In genomic region chr7:139854803-139855497, GRCh38 we compare ENCODE assay signal across 1 cellular context.
TF ChIP-seq lines count a peak whose summit lies in the region.

No MANE protein-coding gene starts in this region.

TF ChIP-seq in K562, 482 proteins besides CTCF, POLR2A, EP300 and RAD21 (continued from another document):
- no peak for TF ChIP-seq ZNF318 (IDR thresholded peaks at IDR 0.05; ENCODE audit: borderline replicate concordance in 1 of 2, low read depth in 1 of 2)
- no peak for TF ChIP-seq ZNF146 (CRISPR knock-in tag; IDR thresholded peaks at IDR 0.05; ENCODE audit: unreplicated experiment)
- no peak for TF ChIP-seq ZNF561 (CRISPR knock-in tag; conservative IDR thresholded peaks at IDR 0.05)
- no peak for TF ChIP-seq CGGBP1 (CRISPR knock-in tag; IDR thresholded peaks at IDR 0.05)
- TF ChIP-seq FOXA1 (IDR thresholded peaks at IDR 0.05; ENCODE audit: borderline replicate concordance) = no peak
